ENCODE assay signal across 8 cellular contexts in the genomic region with DNA sequence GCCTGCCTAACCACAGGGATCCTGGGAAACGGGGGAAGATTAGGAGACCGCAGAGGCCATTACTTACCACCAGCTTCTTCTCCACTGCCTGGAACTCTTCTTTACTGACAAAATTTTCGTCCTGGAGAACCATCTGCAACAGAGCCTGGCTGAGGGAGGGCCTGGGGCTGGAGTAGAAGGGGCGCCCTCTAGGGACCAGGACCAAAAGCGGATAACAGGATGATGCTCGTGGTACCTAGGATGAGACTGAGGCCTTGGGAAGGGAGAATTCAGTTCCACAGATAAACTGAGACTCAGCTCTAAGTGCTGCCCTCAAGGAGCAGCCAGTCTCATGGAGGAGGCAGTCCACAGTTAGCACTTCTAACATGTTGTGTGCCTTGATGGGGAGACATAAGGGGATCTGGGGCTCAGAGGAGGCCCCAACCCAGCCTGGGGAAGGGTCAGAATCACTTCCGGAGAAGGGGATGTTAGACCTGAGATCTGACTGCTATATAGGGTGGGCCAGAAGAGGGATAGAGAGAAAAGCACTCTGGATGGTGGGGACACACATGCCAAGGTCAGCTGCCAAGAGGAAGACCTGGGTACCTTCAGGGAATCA. TPM values are rescaled to one million over a fixed set of nuclear protein-coding genes. Genes with fewer than 3 reads are reported as not detected.
DNase-seq lines count a peak whose midpoint lies in the region; ATAC-seq and TF ChIP-seq lines count a peak whose summit lies in the region.

No MANE protein-coding gene starts in this region.

- H3K36me3 Mint-ChIP-seq in activated naive CD4-positive, alpha-beta T cell treated with anti-CD3 and anti-CD28 coated beads, Interleukin-2, amount 50 U/mL, for 72 hours: peaks cover 0 to 5% of the 10 kb centered on the region in 2 donors

- intact Hi-C loops in right lobe of liver (cut with DNase I): no loop called here

- no peak for ATAC-seq in activated naive CD4-positive, alpha-beta T cell treated with anti-CD3 and anti-CD28 coated beads, Interleukin-2, amount 50 U/mL, for 72 hours
- ATAC-seq in right lobe of liver: peak in 3 of 4 donors; percentile 7 to 38 (median 12)
- ATAC-seq in GM21526 (IDR thresholded peaks at IDR 0.05; ENCODE audit: low FRiP score, unreplicated experiment): no peak

- WGBS in right lobe of liver (ENCODE audit: insufficient coverage, low coverage, low lambda C conversion rate, missing lambda C conversion rate): 69% methylated on average over 5 of the region's 7 CpGs

- H3K27ac Mint-ChIP-seq in activated naive CD4-positive, alpha-beta T cell treated with anti-CD3 and anti-CD28 coated beads, Interleukin-2, amount 50 U/mL, for 72 hours: peak overlapping the region; percentile 24 to 92

- no peaks in the 10 kb centered on the region for H3K9me3 Mint-ChIP-seq in activated naive CD4-positive, alpha-beta T cell treated with anti-CD3 and anti-CD28 coated beads, Interleukin-2, amount 50 U/mL, for 72 hours

- H3K27ac ChIP-seq in DOHH2 (ENCODE audit: low read depth, low read length) (no peak overlapping the region), right lobe of liver (no peak overlapping the region), substantia nigra (ENCODE audit: low read depth, low read length, poor library complexity, severe bottlenecking) (no peak overlapping the region)

- in situ Hi-C loops in KBM-7 (cut with MboI; ENCODE audit: low pct_unique_long_range_greater_than_20kb, low sequenced_read_pairs): no loop called here

- H3K4me1 ChIP-seq in DOHH2 (ENCODE audit: control insufficient read depth, low read length): peaks cover 35% of the 10 kb centered on the region
- H3K4me1 ChIP-seq in right lobe of liver: peaks cover 0 to 4% (median 0%) of the 10 kb centered on the region in 4 donors

- H3K36me3 ChIP-seq in DOHH2 (ENCODE audit: control insufficient read depth, low read length) (no peaks in the 10 kb centered on the region), right lobe of liver (no peaks in the 10 kb centered on the region)

- H3K27me3 ChIP-seq in DOHH2 (ENCODE audit: control insufficient read depth, low read length) (no peaks in the 10 kb centered on the region), right lobe of liver (no peaks in the 10 kb centered on the region)

- H3K9me3 ChIP-seq in DOHH2 (ENCODE audit: control insufficient read depth, insufficient read depth, low read length) (no peaks in the 10 kb centered on the region), right lobe of liver (no peaks in the 10 kb centered on the region)

- peak; percentile 71 for DNase-seq in KBM-7
- peak in 1 of 2 donors; percentile 26 for DNase-seq in activated naive CD4-positive, alpha-beta T cell treated with anti-CD3 and anti-CD28 coated beads, Interleukin-2, amount 50 U/mL, for 72 hours (ENCODE audit: low spot score in 2 of 2)
- peak in 1 of 3 donors; percentile 48 for DNase-seq in right lobe of liver
- DNase-seq in substantia nigra (lab: John Stamatoyannopoulos, UW): no peak
- DNase-seq in NOMO-1 treated with dmso at 0.1 percent for 144 hours (lab: John Stamatoyannopoulos, UW; ENCODE audit: unreplicated experiment): no peak
- no peak for DNase-seq in AG20443 (ENCODE audit: low spot score)

- H3K4me2 ChIP-seq in DOHH2 (ENCODE audit: low read length): peak overlapping the region; percentile 74

- H3K4me3 ChIP-seq in DOHH2 (ENCODE audit: low read length): peak overlapping the region; percentile 77
- no peak overlapping the region for H3K4me3 ChIP-seq in right lobe of liver

- H3F3A ChIP-seq in DOHH2 (ENCODE audit: control insufficient read depth, insufficient read depth): peaks cover 10% of the 10 kb centered on the region

- no peaks in the 10 kb centered on the region for H3K79me2 ChIP-seq in DOHH2 (ENCODE audit: control insufficient read depth, low read length)

- TF ChIP-seq CTCF in DOHH2 (IDR thresholded peaks at IDR 0.05; ENCODE audit: low read depth, low read length, poor library complexity, severe bottlenecking) (peak; percentile 87), right lobe of liver (IDR thresholded peaks at IDR 0.05) (peak; percentile 29 to 55 (median 40))

- no peaks in the 10 kb centered on the region for H4K20me1 ChIP-seq in DOHH2 (ENCODE audit: control insufficient read depth, insufficient read depth, low read depth, low read length)

- no peaks in the 10 kb centered on the region for H3K9me2 ChIP-seq in DOHH2 (replicated peaks; ENCODE audit: control insufficient read depth, low read length)

- TF ChIP-seq POLR2A in right lobe of liver (IDR thresholded peaks at IDR 0.05): no peak

RNA-seq across cellular contexts. Expression of a gene that starts 1.2 kb away (rescaled TPM):
- total RNA-seq in activated naive CD4-positive, alpha-beta T cell treated with anti-CD3 and anti-CD28 coated beads, Interleukin-2, amount 50 U/mL, for 72 hours: 1 to 10 TPM; 6.8 to 8.9 TPM
- 1 to 10 TPM; 1.5 to 4.0 (median 2.6) TPM for total RNA-seq in right lobe of liver

RNA-seq across cellular contexts. Expression of a gene that starts 7.8 kb away (rescaled TPM):
- 1 to 10 TPM; 3.3 to 4.3 TPM for total RNA-seq in activated naive CD4-positive, alpha-beta T cell treated with anti-CD3 and anti-CD28 coated beads, Interleukin-2, amount 50 U/mL, for 72 hours
- under 1 TPM; 0.25 to 0.51 (median 0.41) TPM for total RNA-seq in right lobe of liver

RNA-seq across cellular contexts. Expression of a gene that starts 12.9 kb away (rescaled TPM):
- 10 to 100 TPM; 14.2 to 24.1 TPM for total RNA-seq in activated naive CD4-positive, alpha-beta T cell treated with anti-CD3 and anti-CD28 coated beads, Interleukin-2, amount 50 U/mL, for 72 hours
- total RNA-seq in right lobe of liver: 1 to 10 TPM in 3 of 6 experiments, under 1 TPM in 3; 0.37 to 5.1 (median 1.1) TPM

RNA-seq across cellular contexts. Expression of a gene that starts 19.6 kb away (rescaled TPM):
- total RNA-seq in activated naive CD4-positive, alpha-beta T cell treated with anti-CD3 and anti-CD28 coated beads, Interleukin-2, amount 50 U/mL, for 72 hours: 1 to 10 TPM in 1 of 2 donors, under 1 TPM in 1; 0.25 to 2.3 TPM
- 10 to 100 TPM; 11.7 to 51.0 (median 22.8) TPM for total RNA-seq in right lobe of liver

RNA-seq across cellular contexts. Expression of a gene that starts 36.7 kb away (rescaled TPM):
- 10 to 100 TPM; 13.5 to 47.3 TPM for total RNA-seq in activated naive CD4-positive, alpha-beta T cell treated with anti-CD3 and anti-CD28 coated beads, Interleukin-2, amount 50 U/mL, for 72 hours
- 1 to 10 TPM in 2 of 6 experiments, under 1 TPM in 4; 0.37 to 2.9 (median 0.75) TPM for total RNA-seq in right lobe of liver

Comparison
In these comparisons a context has a peak if more than half of its experiments do, and no peak if none do; other contexts are left out.
1. ATAC-seq: peak in right lobe of liver (3 of 4); none in activated naive CD4-positive, alpha-beta T cell treated with anti-CD3 and anti-CD28 coated beads, Interleukin-2, amount 50 U/mL, for 72 hours (0 of 2) and GM21526 (single experiment).